ENCODE assay signal across 8 cellular contexts in genomic region chr1:64470670-64471217, GRCh38. TPM values are rescaled to one million over a fixed set of nuclear protein-coding genes. Genes with fewer than 3 reads are reported as not detected.
DNase-seq lines count a peak whose midpoint lies in the region; ATAC-seq, FAIRE-seq and TF ChIP-seq lines count a peak whose summit lies in the region.

No MANE protein-coding gene starts in this region.

- no peak for FAIRE-seq in RCC 7860 (lab: Jason Lieb, UNC)

- H3K36me3 ChIP-seq in left lung (no peaks in the 10 kb centered on the region), subcutaneous abdominal adipose tissue (ENCODE audit: control insufficient read depth in 5 of 5, insufficient read depth in 5 of 5, low read length in 5 of 5) (no peaks in the 10 kb centered on the region)

- H2BK20ac ChIP-seq in H9 (ENCODE audit: low read depth, low read length, poor library complexity, severe bottlenecking): no peak overlapping the region

- H2AK5ac ChIP-seq in H9 (ENCODE audit: insufficient read length, low read length): no peak overlapping the region

- H2AFZ ChIP-seq in H9 (ENCODE audit: low read length): no peak overlapping the region

- no peak for ATAC-seq in central memory CD8-positive, alpha-beta T cell (replicated peaks; ENCODE audit: extremely low read depth, poor library complexity, severe bottlenecking)
- peak; percentile 34 for ATAC-seq in left lung

- H2BK12ac ChIP-seq in H9 (ENCODE audit: insufficient read length, low read depth, low read length): no peak overlapping the region

- H3K9me3 ChIP-seq in H9 (ENCODE audit: control insufficient read depth, low read depth, low read length): no peaks in the 10 kb centered on the region
- no peaks in the 10 kb centered on the region for H3K9me3 ChIP-seq in left lung
- H3K9me3 ChIP-seq in subcutaneous abdominal adipose tissue (ENCODE audit: control insufficient read depth in 5 of 5, low read length in 5 of 5): no peaks in the 10 kb centered on the region

- H3K23me2 ChIP-seq in H9 (ENCODE audit: insufficient read length, low read depth, low read length, poor library complexity, severe bottlenecking): peaks cover 25% of the 10 kb centered on the region

- TF ChIP-seq CTCF in H9 (conservative IDR thresholded peaks at IDR 0.05): no peak
- no peak for TF ChIP-seq CTCF in left lung (IDR thresholded peaks at IDR 0.05)

- peaks cover 35 to 38% of the 10 kb centered on the region in 2 experiments for H3K4me1 Mint-ChIP-seq in H9
- peaks cover 11% of the 10 kb centered on the region for H3K4me1 Mint-ChIP-seq in central memory CD8-positive, alpha-beta T cell

- no peak overlapping the region for H3K4ac ChIP-seq in H9 (ENCODE audit: low read depth, low read length)

- H2BK15ac ChIP-seq in H9 (ENCODE audit: low read depth, low read length): no peak overlapping the region; the same call in 1 of the 2 replicates

- no peak overlapping the region for H3K27ac ChIP-seq in H9 (ENCODE audit: insufficient read length, low read depth, low read length)
- H3K27ac ChIP-seq in left lung: peak overlapping the region; percentile 76 to 82
- peak overlapping the region; percentile 81 for H3K27ac ChIP-seq in subcutaneous abdominal adipose tissue (ENCODE audit: low read depth, low read length)

- H3K23ac ChIP-seq in H9 (ENCODE audit: insufficient read length, low read depth, low read length): no peak overlapping the region

- intact Hi-C loops in left lung (cut with DNase I): no loop called here

- H3K4me1 ChIP-seq in H9 (ENCODE audit: insufficient read depth, low read length): peaks cover 12% of the 10 kb centered on the region
- H3K4me1 ChIP-seq in left lung: peaks cover 7 to 39% of the 10 kb centered on the region in 2 donors
- H3K4me1 ChIP-seq in subcutaneous abdominal adipose tissue (ENCODE audit: control insufficient read depth in 5 of 5, insufficient read depth in 5 of 5, low read length in 5 of 5): peaks cover under 1 to 48% (median 44%) of the 10 kb centered on the region in 5 donors

- H3K4me3 Mint-ChIP-seq in H9: peak overlapping the region; percentile 97 to 99
- H3K4me3 Mint-ChIP-seq in central memory CD8-positive, alpha-beta T cell: peak overlapping the region; percentile 74

- H4K5ac ChIP-seq in H9 (ENCODE audit: insufficient read length, low read depth, low read length): no peak overlapping the region

- H3K27me3 Mint-ChIP-seq in H9 (ENCODE audit: low read depth): peaks cover 29% of the 10 kb centered on the region
- H3K27me3 Mint-ChIP-seq in central memory CD8-positive, alpha-beta T cell: peaks cover 69% of the 10 kb centered on the region

- peaks cover 1% of the 10 kb centered on the region for H3K79me1 ChIP-seq in H9 (ENCODE audit: insufficient read depth, low read depth, low read length, poor library complexity, severe bottlenecking)

- WGBS in H9 (ENCODE audit: extremely low coverage, insufficient read length, low lambda C conversion rate): no CpG with 5 or more reads among the region's 41 CpGs

- no peak overlapping the region for H3T11ph ChIP-seq in H9 (ENCODE audit: low read length)

- H3K14ac ChIP-seq in H9 (ENCODE audit: insufficient read depth, low read length): peak overlapping the region; percentile 70; the same call in 1 of the 2 replicates

- H4K20me1 ChIP-seq in H9 (ENCODE audit: control insufficient read depth, insufficient read depth, insufficient read length): no peaks in the 10 kb centered on the region

- no peak overlapping the region for H4K8ac ChIP-seq in H9 (replicated peaks; ENCODE audit: insufficient read length, low read depth, low read length)

- H3K56ac ChIP-seq in H9 (ENCODE audit: insufficient read length, low read depth, low read length): no peak overlapping the region

- peaks cover 4 to 15% (median 14%) of the 10 kb centered on the region in 3 experiments for H3K36me3 Mint-ChIP-seq in H9 (ENCODE audit: insufficient read depth in 1 of 3, low read depth in 3 of 3)
- H3K36me3 Mint-ChIP-seq in central memory CD8-positive, alpha-beta T cell (ENCODE audit: insufficient read depth): no peaks in the 10 kb centered on the region

- DNase-seq in NCI-H1105 treated with DMSO at 0.1 percent for 48 hours (lab: John Stamatoyannopoulos, UW): peak; percentile 40
- no peak for DNase-seq in NCI-H1105 (lab: John Stamatoyannopoulos, UW)
- peak; percentile 35 for DNase-seq in H9
- DNase-seq in NCI-H69 (lab: John Stamatoyannopoulos, UW): peak; percentile 60
- DNase-seq in central memory CD8-positive, alpha-beta T cell (ENCODE audit: low spot score in 2 of 2): no peak
- peak; percentile 35 to 87 for DNase-seq in left lung
- no peak for DNase-seq in RCC 7860 (ENCODE audit: low spot score)

- peaks cover 3 to 5% of the 10 kb centered on the region in 2 experiments; a peak in 3 of 5 replicates for H3K9me3 Mint-ChIP-seq in H9
- no peaks in the 10 kb centered on the region for H3K9me3 Mint-ChIP-seq in central memory CD8-positive, alpha-beta T cell

- no peak overlapping the region for H2BK5ac ChIP-seq in H9 (ENCODE audit: insufficient read length, low read length)

- peaks cover 5% of the 10 kb centered on the region; the same call in 1 of the 2 replicates for H3K27me3 ChIP-seq in H9 (ENCODE audit: insufficient read depth, low read length)
- peaks cover 0 to 54% of the 10 kb centered on the region in 2 donors for H3K27me3 ChIP-seq in left lung
- no peaks in the 10 kb centered on the region for H3K27me3 ChIP-seq in subcutaneous abdominal adipose tissue (ENCODE audit: control insufficient read depth in 5 of 5, insufficient read depth in 4 of 5, low read length in 5 of 5)

- H3K79me2 ChIP-seq in H9 (ENCODE audit: insufficient read depth, low read length): peaks cover 15% of the 10 kb centered on the region

- peak overlapping the region; percentile 82 for H3K9ac ChIP-seq in H9 (ENCODE audit: extremely low read depth, insufficient read length, low read length)
- H3K9ac ChIP-seq in subcutaneous abdominal adipose tissue (ENCODE audit: low read length in 5 of 5): peak overlapping the region in 4 of 5 donors; percentile 60 to 78 (median 67)

- H3K4me2 ChIP-seq in H9 (ENCODE audit: insufficient read depth, insufficient read length, low read length): peak overlapping the region; percentile 88

- H3K4me3 ChIP-seq in left lung (peak overlapping the region; percentile 60), subcutaneous abdominal adipose tissue (ENCODE audit: low read depth in 1 of 5, low read length in 5 of 5) (peak overlapping the region; percentile 93 to 99 (median 93))

- peak overlapping the region; percentile 56 to 98 (median 96); a peak in 6 of 7 replicates for H3K27ac Mint-ChIP-seq in H9
- no peak overlapping the region for H3K27ac Mint-ChIP-seq in central memory CD8-positive, alpha-beta T cell (ENCODE audit: low read depth)

- H4K91ac ChIP-seq in H9 (ENCODE audit: insufficient read length, low read depth, low read length): no peak overlapping the region

- H2BK120ac ChIP-seq in H9 (ENCODE audit: low read depth, low read length, poor library complexity, severe bottlenecking): no peak overlapping the region

- no peak overlapping the region for H3K18ac ChIP-seq in H9 (ENCODE audit: insufficient read length, low read depth, low read length)

RNA-seq across cellular contexts. Expression of gene CACHD1, which starts 0.8 kb away (rescaled TPM):
- 89.5 and 94.2 TPM in 2 replicates for total RNA-seq in H9 (2021)
- total RNA-seq in left lung: 10 to 100 TPM; 11.3 to 17.9 TPM

Comparison
In these comparisons a context has a peak if more than half of its experiments do, and no peak if none do; other contexts are left out.
1. DNase-seq: peak in NCI-H1105 treated with DMSO at 0.1 percent for 48 hours (single experiment), H9 (single experiment), NCI-H69 (single experiment) and left lung (2 of 2); none in NCI-H1105 (single experiment), central memory CD8-positive, alpha-beta T cell (0 of 2) and RCC 7860 (single experiment).